In the genomic region with DNA sequence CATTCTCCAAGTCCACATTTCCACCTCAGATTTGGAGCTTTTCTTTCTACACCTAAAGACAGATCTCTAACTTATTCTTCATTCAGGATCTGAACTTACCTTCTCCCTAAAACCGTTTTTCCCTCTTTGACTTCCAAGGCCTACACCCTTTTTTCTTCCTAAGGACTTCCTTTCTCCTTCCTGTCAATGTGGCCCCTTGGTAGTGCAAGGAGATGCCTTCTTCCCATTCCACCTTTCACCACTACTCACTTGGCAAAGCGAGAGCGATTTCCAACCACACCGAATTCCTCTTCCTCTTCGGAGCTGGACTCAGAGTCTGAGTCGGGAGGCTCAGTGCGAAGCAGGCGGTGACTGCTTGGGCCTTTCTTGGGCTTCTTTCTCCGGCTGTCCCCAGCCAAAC, we compare ENCODE assay signal across 10 cellular contexts. TPM values are rescaled to one million over a fixed set of nuclear protein-coding genes. Genes with fewer than 3 reads are reported as not detected.
A peak's percentile ranks its signal among the peaks of the same experiment; 100 is the strongest.
DNase-seq lines count a peak whose midpoint lies in the region; FAIRE-seq and TF ChIP-seq lines count a peak whose summit lies in the region.
"Had no signal": no experiment of that assay in that cellular context is flagged by ENCODE, and none has a peak within 500 bp of the region (broad histone marks: within the 10 kb centered on the region; RNA-seq: fewer than 3 reads in every experiment).

No MANE protein-coding gene starts in this region.

- H3K4me2 ChIP-seq in keratinocyte (ENCODE audit: control insufficient read depth, extremely low read depth, insufficient read depth, low read depth, low read length): peak overlapping the region; percentile 91

- no peak overlapping the region for H2AFZ ChIP-seq in keratinocyte (ENCODE audit: control insufficient read depth, low read length)

- no peaks in the 10 kb centered on the region for H3K9me1 ChIP-seq in keratinocyte (ENCODE audit: control insufficient read depth, extremely low read depth, insufficient read depth, low read length)

- FAIRE-seq in keratinocyte (lab: Jason Lieb, UNC): no peak

- intact Hi-C loops in activated naive CD4-positive, alpha-beta T cell treated with anti-CD3 and anti-CD28 coated beads for 36 hours (cut with micrococcal nuclease): loop anchor here (2.0 kb wide), 1 partner anchor 41 kb away; no protein-coding TSS in a partner anchor
- intact Hi-C loops in activated T-helper 2 cell treated with anti-CD3 and anti-CD28 coated beads, Interferon-gamma antibody, Interleukin-2, Interleukin-4, amounts not matched to agents 10 μg/mL and 5 μg/mL and 100 μg/mL, durations not matched to agents 14 hours and 24 hours and 36 hours (cut with micrococcal nuclease): loop anchor here (5.0 kb wide), 2 partner anchors 50 to 100 kb away; partner anchors contain the start of genes ATPAF1 and MOB3C
- intact Hi-C loops in tibial artery (cut with DNase I; ENCODE audit: low total_unique reads): loop anchor here (5.0 kb wide), 1 partner anchor 50 kb away; the partner anchor contains the start of gene ATPAF1

- DNase-seq in activated naive CD4-positive, alpha-beta T cell treated with anti-CD3 and anti-CD28 coated beads for 36 hours: no peak
- DNase-seq in activated naive CD4-positive, alpha-beta T cell (lab: John Stamatoyannopoulos, UW): no peak
- DNase-seq in activated T-helper 2 cell treated with anti-CD3 and anti-CD28 coated beads, Interferon-gamma antibody, Interleukin-2, Interleukin-4, amounts not matched to agents 10 μg/mL and 5 μg/mL and 100 μg/mL, durations not matched to agents 14 hours and 24 hours and 36 hours (ENCODE audit: low spot score): no peak
- DNase-seq in keratinocyte (ENCODE audit: low read depth, low spot score) (no peak), tibial artery (no peak), NCI-H510A (lab: John Stamatoyannopoulos, UW) (no peak)
- no peak for DNase-seq in activated CD8-positive, alpha-beta memory T cell treated with anti-CD3 and anti-CD28 coated beads, Interleukin-2, amount 50 U/mL, for 48 hours
- no peak for DNase-seq in activated effector memory CD4-positive, alpha-beta T cell treated with Interleukin-2 at 50 U/mL for 16 hours

- H4K20me1 ChIP-seq in keratinocyte (ENCODE audit: control insufficient read depth, extremely low read depth, insufficient read depth, low read length): no peaks in the 10 kb centered on the region

- H3K4me1 ChIP-seq in keratinocyte (ENCODE audit: control insufficient read depth, extremely low read depth, insufficient read depth, low read length) (peaks cover 22% of the 10 kb centered on the region), tibial artery (peaks cover 0 to 32% (median 20%) of the 10 kb centered on the region in 4 donors)

- H3K36me3 ChIP-seq in keratinocyte (ENCODE audit: control insufficient read depth in 2 of 2, extremely low read depth in 1 of 2, insufficient read depth in 2 of 2, low read length in 2 of 2) (peaks cover 10 to 18% of the 10 kb centered on the region in 2 experiments), tibial artery (peaks cover 2 to 36% (median 23%) of the 10 kb centered on the region in 3 donors)

- H3K4me1 Mint-ChIP-seq in activated naive CD4-positive, alpha-beta T cell treated with anti-CD3 and anti-CD28 coated beads for 36 hours (ENCODE audit: low read depth): peaks cover 39% of the 10 kb centered on the region
- H3K4me1 Mint-ChIP-seq in activated T-helper 2 cell treated with anti-CD3 and anti-CD28 coated beads, Interferon-gamma antibody, Interleukin-2, Interleukin-4, amounts not matched to agents 10 μg/mL and 5 μg/mL and 100 μg/mL, durations not matched to agents 14 hours and 24 hours and 36 hours (ENCODE audit: low read depth): peaks cover 36% of the 10 kb centered on the region

- H3K27me3 ChIP-seq in keratinocyte (ENCODE audit: control insufficient read depth, extremely low read depth, insufficient read depth, low read length) (no peaks in the 10 kb centered on the region), tibial artery (no peaks in the 10 kb centered on the region)

- dilution Hi-C loops in keratinocyte (cut with MboI; ENCODE audit: extremely low pct_ligation_motif_present, low sequenced_read_pairs): no loop called here

- peak overlapping the region; percentile 88 for H3K9ac ChIP-seq in keratinocyte (ENCODE audit: control insufficient read depth, extremely low read depth, insufficient read depth, low read length)

- H3K27me3 Mint-ChIP-seq in activated naive CD4-positive, alpha-beta T cell treated with anti-CD3 and anti-CD28 coated beads for 36 hours (ENCODE audit: low read depth): no peaks in the 10 kb centered on the region
- H3K27me3 Mint-ChIP-seq in activated T-helper 2 cell treated with anti-CD3 and anti-CD28 coated beads, Interferon-gamma antibody, Interleukin-2, Interleukin-4, amounts not matched to agents 10 μg/mL and 5 μg/mL and 100 μg/mL, durations not matched to agents 14 hours and 24 hours and 36 hours (ENCODE audit: low read depth): no peaks in the 10 kb centered on the region

- H3K9me3 ChIP-seq in keratinocyte (ENCODE audit: control insufficient read depth, low read depth, low read length): no peaks in the 10 kb centered on the region
- no peaks in the 10 kb centered on the region for H3K9me3 ChIP-seq in tibial artery

- peak overlapping the region; percentile 92 for H3K4me3 Mint-ChIP-seq in activated naive CD4-positive, alpha-beta T cell treated with anti-CD3 and anti-CD28 coated beads for 36 hours
- peak overlapping the region; percentile 95 for H3K4me3 Mint-ChIP-seq in activated T-helper 2 cell treated with anti-CD3 and anti-CD28 coated beads, Interferon-gamma antibody, Interleukin-2, Interleukin-4, amounts not matched to agents 10 μg/mL and 5 μg/mL and 100 μg/mL, durations not matched to agents 14 hours and 24 hours and 36 hours (ENCODE audit: low read depth)

- CTCF ChIA-PET in activated naive CD4-positive, alpha-beta T cell treated with anti-CD3 and anti-CD28 coated beads for 36 hours (lab: Charles Lee): interaction anchor here (1.5 kb wide), 1 partner anchor 11 kb away, joined by 3 read pairs; no protein-coding TSS in a partner anchor

- H3K36me3 Mint-ChIP-seq in activated naive CD4-positive, alpha-beta T cell treated with anti-CD3 and anti-CD28 coated beads for 36 hours (ENCODE audit: low read depth): peaks cover 18% of the 10 kb centered on the region
- H3K36me3 Mint-ChIP-seq in activated T-helper 2 cell treated with anti-CD3 and anti-CD28 coated beads, Interferon-gamma antibody, Interleukin-2, Interleukin-4, amounts not matched to agents 10 μg/mL and 5 μg/mL and 100 μg/mL, durations not matched to agents 14 hours and 24 hours and 36 hours (ENCODE audit: low read depth): peaks cover 47% of the 10 kb centered on the region

- no peaks in the 10 kb centered on the region for H3K9me3 Mint-ChIP-seq in activated naive CD4-positive, alpha-beta T cell treated with anti-CD3 and anti-CD28 coated beads for 36 hours
- H3K9me3 Mint-ChIP-seq in activated T-helper 2 cell treated with anti-CD3 and anti-CD28 coated beads, Interferon-gamma antibody, Interleukin-2, Interleukin-4, amounts not matched to agents 10 μg/mL and 5 μg/mL and 100 μg/mL, durations not matched to agents 14 hours and 24 hours and 36 hours: no peaks in the 10 kb centered on the region

- peaks cover 38% of the 10 kb centered on the region for H3K79me2 ChIP-seq in keratinocyte (ENCODE audit: control insufficient read depth, insufficient read depth, low read length)

- H3K4me3 ChIP-seq in keratinocyte (ENCODE audit: control insufficient read depth in 2 of 3, extremely low read depth in 1 of 3, insufficient read depth in 2 of 3, low read depth in 1 of 3, low read length in 3 of 3): peak overlapping the region; percentile 82 to 86 (median 86)
- H3K4me3 ChIP-seq in tibial artery: peak overlapping the region; percentile 92 to 96

- H3K27ac ChIP-seq in keratinocyte (ENCODE audit: control insufficient read depth, insufficient read depth, low read length) (no peak overlapping the region), tibial artery (peak overlapping the region; percentile 11 to 86)

- no peak for TF ChIP-seq CTCF in keratinocyte (optimal IDR thresholded peaks at IDR 0.05 in 1 of 3, IDR thresholded peaks at IDR 0.05 in 1 of 3, conservative IDR thresholded peaks at IDR 0.05 in 1 of 3; ENCODE audit: extremely low read depth in 1 of 3, insufficient read depth in 2 of 3, low read length in 3 of 3)
- TF ChIP-seq CTCF in tibial artery (IDR thresholded peaks at IDR 0.05): no peak

- peak overlapping the region; percentile 32 for H3K27ac Mint-ChIP-seq in activated naive CD4-positive, alpha-beta T cell treated with anti-CD3 and anti-CD28 coated beads for 36 hours
- peak overlapping the region; percentile 92 for H3K27ac Mint-ChIP-seq in activated T-helper 2 cell treated with anti-CD3 and anti-CD28 coated beads, Interferon-gamma antibody, Interleukin-2, Interleukin-4, amounts not matched to agents 10 μg/mL and 5 μg/mL and 100 μg/mL, durations not matched to agents 14 hours and 24 hours and 36 hours

RNA-seq across cellular contexts. Expression of gene EFCAB14, which starts 1.3 kb away (rescaled TPM):
- total RNA-seq in activated naive CD4-positive, alpha-beta T cell treated with anti-CD3 and anti-CD28 coated beads for 36 hours: 10 to 100 TPM; 35.8 to 38.3 TPM
- total RNA-seq in activated T-helper 2 cell treated with anti-CD3 and anti-CD28 coated beads, Interferon-gamma antibody, Interleukin-2, Interleukin-4, amounts not matched to agents 10 μg/mL and 5 μg/mL and 100 μg/mL, durations not matched to agents 14 hours and 24 hours and 36 hours: 69.1 and 71.3 TPM in 2 replicates
- polyA plus RNA-seq in keratinocyte: 47.8 to 61.8 TPM (median 59.9 TPM) in 3 replicates
- 44.5 TPM for polyA plus RNA-seq in keratinocyte (2011; ENCODE audit: low read depth)
- polyA plus RNA-seq in keratinocyte (2011; cell fraction: cytosol; rRNA removed): 50.0 and 86.6 TPM in 2 replicates
- 49.6 and 50.9 TPM in 2 replicates for polyA plus RNA-seq in keratinocyte (2011; cell fraction: nucleus; rRNA removed)
- 29.5 and 44.5 TPM in 2 replicates for polyA plus RNA-seq in keratinocyte (2012; ENCODE audit: low replicate concordance)
- polyA minus RNA-seq in keratinocyte: 31.4 to 72.8 TPM (median 51.9 TPM) in 3 replicates
- polyA minus RNA-seq in keratinocyte (2011; cell fraction: cytosol; rRNA and poly(A)+ RNA removed): 47.4 TPM
- 28.1 and 49.9 TPM in 2 replicates for polyA minus RNA-seq in keratinocyte (2011; cell fraction: nucleus; rRNA and poly(A)+ RNA removed)

RNA-seq across cellular contexts. Expression of gene TEX38, which starts 46.0 kb away (rescaled TPM):
- total RNA-seq in activated naive CD4-positive, alpha-beta T cell treated with anti-CD3 and anti-CD28 coated beads for 36 hours: not detected
- not detected in 2 replicates for total RNA-seq in activated T-helper 2 cell treated with anti-CD3 and anti-CD28 coated beads, Interferon-gamma antibody, Interleukin-2, Interleukin-4, amounts not matched to agents 10 μg/mL and 5 μg/mL and 100 μg/mL, durations not matched to agents 14 hours and 24 hours and 36 hours
- polyA plus RNA-seq in keratinocyte: not detected in 3 replicates
- not detected for polyA plus RNA-seq in keratinocyte (2011; ENCODE audit: low read depth)
- polyA plus RNA-seq in keratinocyte (2011; cell fraction: cytosol; rRNA removed): not detected in 2 replicates
- polyA plus RNA-seq in keratinocyte (2011; cell fraction: nucleus; rRNA removed): 0.15 TPM in 1 of 2 replicates, not detected in the other
- 0.37 TPM in 1 of 2 replicates, not detected in the other for polyA plus RNA-seq in keratinocyte (2012; ENCODE audit: low replicate concordance)
- polyA minus RNA-seq in keratinocyte: not detected in 3 replicates
- polyA minus RNA-seq in keratinocyte (2011; cell fraction: cytosol; rRNA and poly(A)+ RNA removed): not detected
- polyA minus RNA-seq in keratinocyte (2011; cell fraction: nucleus; rRNA and poly(A)+ RNA removed): not detected in 2 replicates
- total RNA-seq: G401, HT1080 had no signal

RNA-seq across cellular contexts. Expression of gene ATPAF1, which starts 49.5 kb away (rescaled TPM):
- total RNA-seq in activated naive CD4-positive, alpha-beta T cell treated with anti-CD3 and anti-CD28 coated beads for 36 hours: 10 to 100 TPM; 44.5 to 49.2 TPM
- 42.7 TPM in 2 replicates for total RNA-seq in activated T-helper 2 cell treated with anti-CD3 and anti-CD28 coated beads, Interferon-gamma antibody, Interleukin-2, Interleukin-4, amounts not matched to agents 10 μg/mL and 5 μg/mL and 100 μg/mL, durations not matched to agents 14 hours and 24 hours and 36 hours
- polyA plus RNA-seq in keratinocyte: 41.4 to 55.6 TPM (median 53.6 TPM) in 3 replicates
- 58.7 TPM for polyA plus RNA-seq in keratinocyte (2011; ENCODE audit: low read depth)
- 55.4 and 76.8 TPM in 2 replicates for polyA plus RNA-seq in keratinocyte (2011; cell fraction: cytosol; rRNA removed)
- 34.8 and 36.7 TPM in 2 replicates for polyA plus RNA-seq in keratinocyte (2011; cell fraction: nucleus; rRNA removed)
- polyA plus RNA-seq in keratinocyte (2012; ENCODE audit: low replicate concordance): 24.8 and 32.5 TPM in 2 replicates
- 12.2 to 38.8 TPM (median 26.5 TPM) in 3 replicates for polyA minus RNA-seq in keratinocyte
- polyA minus RNA-seq in keratinocyte (2011; cell fraction: cytosol; rRNA and poly(A)+ RNA removed): 17.8 TPM
- polyA minus RNA-seq in keratinocyte (2011; cell fraction: nucleus; rRNA and poly(A)+ RNA removed): 8.7 and 20.9 TPM in 2 replicates
